1 cellular context compared by ENCODE assay signal in the genomic region with DNA sequence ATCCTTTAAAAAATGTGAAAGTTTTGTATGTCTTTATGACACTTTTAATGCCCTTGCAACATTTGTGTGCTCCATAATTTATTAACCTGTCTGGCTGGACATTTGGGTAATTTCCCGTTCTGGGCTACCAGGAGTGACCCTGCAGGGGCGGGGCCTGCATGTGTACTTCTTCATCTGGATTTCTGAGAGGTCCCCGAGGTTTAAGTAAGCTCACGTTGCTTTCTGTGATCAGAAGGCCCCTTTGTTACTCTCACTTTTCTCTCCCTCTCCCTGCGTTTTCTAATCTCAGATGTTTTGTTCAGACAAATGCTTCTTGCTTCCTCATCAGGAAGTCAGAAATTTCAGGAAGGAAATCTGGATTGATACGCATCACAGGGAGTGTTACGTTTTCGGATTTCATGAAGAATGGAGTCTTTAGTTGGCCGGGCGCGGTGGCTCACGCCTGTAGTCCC.
TF ChIP-seq lines count a peak whose summit lies in the region.

No MANE protein-coding gene starts in this region.

TF ChIP-seq in HCT116, 20 proteins besides CTCF, POLR2A, EP300 and RAD21 (continued from another document):
- TF ChIP-seq, protein P1, sequence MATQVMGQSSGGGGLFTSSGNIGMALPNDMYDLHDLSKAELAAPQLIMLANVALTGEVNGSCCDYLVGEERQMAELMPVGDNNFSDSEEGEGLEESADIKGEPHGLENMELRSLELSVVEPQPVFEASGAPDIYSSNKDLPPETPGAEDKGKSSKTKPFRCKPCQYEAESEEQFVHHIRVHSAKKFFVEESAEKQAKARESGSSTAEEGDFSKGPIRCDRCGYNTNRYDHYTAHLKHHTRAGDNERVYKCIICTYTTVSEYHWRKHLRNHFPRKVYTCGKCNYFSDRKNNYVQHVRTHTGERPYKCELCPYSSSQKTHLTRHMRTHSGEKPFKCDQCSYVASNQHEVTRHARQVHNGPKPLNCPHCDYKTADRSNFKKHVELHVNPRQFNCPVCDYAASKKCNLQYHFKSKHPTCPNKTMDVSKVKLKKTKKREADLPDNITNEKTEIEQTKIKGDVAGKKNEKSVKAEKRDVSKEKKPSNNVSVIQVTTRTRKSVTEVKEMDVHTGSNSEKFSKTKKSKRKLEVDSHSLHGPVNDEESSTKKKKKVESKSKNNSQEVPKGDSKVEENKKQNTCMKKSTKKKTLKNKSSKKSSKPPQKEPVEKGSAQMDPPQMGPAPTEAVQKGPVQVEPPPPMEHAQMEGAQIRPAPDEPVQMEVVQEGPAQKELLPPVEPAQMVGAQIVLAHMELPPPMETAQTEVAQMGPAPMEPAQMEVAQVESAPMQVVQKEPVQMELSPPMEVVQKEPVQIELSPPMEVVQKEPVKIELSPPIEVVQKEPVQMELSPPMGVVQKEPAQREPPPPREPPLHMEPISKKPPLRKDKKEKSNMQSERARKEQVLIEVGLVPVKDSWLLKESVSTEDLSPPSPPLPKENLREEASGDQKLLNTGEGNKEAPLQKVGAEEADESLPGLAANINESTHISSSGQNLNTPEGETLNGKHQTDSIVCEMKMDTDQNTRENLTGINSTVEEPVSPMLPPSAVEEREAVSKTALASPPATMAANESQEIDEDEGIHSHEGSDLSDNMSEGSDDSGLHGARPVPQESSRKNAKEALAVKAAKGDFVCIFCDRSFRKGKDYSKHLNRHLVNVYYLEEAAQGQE (IDR thresholded peaks at IDR 0.05; ENCODE audit: low read depth): no peak
- TF ChIP-seq JUND (IDR thresholded peaks at IDR 0.05) (no peak), POLR2AphosphoS5 (IDR thresholded peaks at IDR 0.05; ENCODE audit: low read depth, low read length) (no peak), ZFX (IDR thresholded peaks at IDR 0.05) (no peak), ELF1 (IDR thresholded peaks at IDR 0.05; ENCODE audit: borderline replicate concordance, low read depth) (no peak), EZH2 (IDR thresholded peaks at IDR 0.05) (no peak), TCF7L2 (IDR thresholded peaks at IDR 0.05; ENCODE audit: borderline replicate concordance, extremely low read depth, insufficient read depth, insufficient read length) (no peak)
